In genomic region chr1:159014003-159014571, GRCh38 we compare ENCODE assay signal across 9 cellular contexts. TPM values are rescaled to one million over a fixed set of nuclear protein-coding genes. Genes with fewer than 3 reads are reported as not detected.
DNase-seq lines count a peak whose midpoint lies in the region; ATAC-seq and TF ChIP-seq lines count a peak whose summit lies in the region.
"Had no signal": no experiment of that assay in that cellular context is flagged by ENCODE, and none has a peak within 500 bp of the region (broad histone marks: within the 10 kb centered on the region; RNA-seq: fewer than 3 reads in every experiment).

No MANE protein-coding gene starts in this region.

- DNase-seq in activated T-cell treated with anti-CD3 and anti-CD28 coated beads, Interleukin-2, amount 50 U/mL, for 4 hours, result no peak
- no peak for DNase-seq in activated T-cell treated with anti-CD3 and anti-CD28 coated beads for 4 hours
- DNase-seq in MM.1S, result no peak
- no peak for DNase-seq in central memory CD8-positive, alpha-beta T cell (ENCODE audit: low spot score in 2 of 2)
- DNase-seq in endodermal cell, result no peak
- no peak for DNase-seq in ecto neural progenitor cell (ENCODE audit: low spot score)

- H3K4me2 ChIP-seq in MM.1S (ENCODE audit: low read depth, low read length), result peak overlapping the region; percentile 78; the same call in 1 of the 2 replicates

- no peak for ATAC-seq in activated T-cell treated with anti-CD3 and anti-CD28 coated beads, Interleukin-2, amount 50 U/mL, for 4 hours
- ATAC-seq in central memory CD8-positive, alpha-beta T cell (replicated peaks; ENCODE audit: extremely low read depth, poor library complexity, severe bottlenecking), result no peak
- ATAC-seq in stimulated activated memory B cell treated with anti-CD40 and anti-IgM and Interleukin-4, amounts not matched to agents 10 μg/mL and 1 μg/mL and 100 μg/mL, for 72 hours, result no peak
- no peak for ATAC-seq in GM18519 (IDR thresholded peaks at IDR 0.05; ENCODE audit: low FRiP score, unreplicated experiment)
- ATAC-seq: esophagus mucosa had no signal

- H3K27me3 Mint-ChIP-seq in activated T-cell treated with anti-CD3 and anti-CD28 coated beads, Interleukin-2, amount 50 U/mL, for 4 hours (ENCODE audit: low read depth), result no peaks in the 10 kb centered on the region
- H3K27me3 Mint-ChIP-seq in central memory CD8-positive, alpha-beta T cell, result no peaks in the 10 kb centered on the region
- H3K27me3 Mint-ChIP-seq in stimulated activated memory B cell treated with anti-CD40 and anti-IgM and Interleukin-4, amounts not matched to agents 10 μg/mL and 1 μg/mL and 100 μg/mL, for 72 hours, result no peaks in the 10 kb centered on the region
- no peaks in the 10 kb centered on the region for H3K27me3 Mint-ChIP-seq in endodermal cell (ENCODE audit: insufficient read depth)

- H3K4me3 Mint-ChIP-seq in activated T-cell treated with anti-CD3 and anti-CD28 coated beads, Interleukin-2, amount 50 U/mL, for 4 hours, result peak overlapping the region; percentile 83
- peak overlapping the region; percentile 82 for H3K4me3 Mint-ChIP-seq in central memory CD8-positive, alpha-beta T cell
- peak overlapping the region; percentile 89 for H3K4me3 Mint-ChIP-seq in stimulated activated memory B cell treated with anti-CD40 and anti-IgM and Interleukin-4, amounts not matched to agents 10 μg/mL and 1 μg/mL and 100 μg/mL, for 72 hours
- no peak overlapping the region for H3K4me3 Mint-ChIP-seq in endodermal cell

- H3K36me3 ChIP-seq in MM.1S (replicated peaks; ENCODE audit: insufficient read depth, low read length) (peaks cover 42% of the 10 kb centered on the region), endodermal cell (ENCODE audit: control insufficient read depth, insufficient read depth, low read length) (no peaks in the 10 kb centered on the region)

- H4K20me1 ChIP-seq in MM.1S (ENCODE audit: insufficient read depth, low read length), result no peaks in the 10 kb centered on the region

- no peak overlapping the region for H2AFZ ChIP-seq in MM.1S (ENCODE audit: low read length)

- H3K4me3 ChIP-seq in MM.1S (ENCODE audit: low read length) (no peak overlapping the region), endodermal cell (ENCODE audit: low read length) (no peak overlapping the region)

- H3K4me1 ChIP-seq in MM.1S (ENCODE audit: low read length), result peaks cover 42% of the 10 kb centered on the region
- no peaks in the 10 kb centered on the region for H3K4me1 ChIP-seq in endodermal cell (ENCODE audit: control insufficient read depth, insufficient read depth, low read length)

- peaks cover 55% of the 10 kb centered on the region for H3F3A ChIP-seq in MM.1S (ENCODE audit: insufficient read depth, low read length)

- H3K79me2 ChIP-seq in MM.1S (ENCODE audit: low read length), result peaks cover 81% of the 10 kb centered on the region

- peaks cover 53% of the 10 kb centered on the region for H3K4me1 Mint-ChIP-seq in activated T-cell treated with anti-CD3 and anti-CD28 coated beads, Interleukin-2, amount 50 U/mL, for 4 hours (ENCODE audit: low read depth)
- H3K4me1 Mint-ChIP-seq in central memory CD8-positive, alpha-beta T cell, result peaks cover 75% of the 10 kb centered on the region
- H3K4me1 Mint-ChIP-seq in stimulated activated memory B cell treated with anti-CD40 and anti-IgM and Interleukin-4, amounts not matched to agents 10 μg/mL and 1 μg/mL and 100 μg/mL, for 72 hours, result peaks cover 63% of the 10 kb centered on the region
- H3K4me1 Mint-ChIP-seq in endodermal cell, result peaks cover 10% of the 10 kb centered on the region

- H3K9ac ChIP-seq in MM.1S (ENCODE audit: low read length) (no peak overlapping the region), endodermal cell (ENCODE audit: extremely low read depth, low read length, poor library complexity, severe bottlenecking) (no peak overlapping the region)

- no peaks in the 10 kb centered on the region for H3K9me3 Mint-ChIP-seq in activated T-cell treated with anti-CD3 and anti-CD28 coated beads, Interleukin-2, amount 50 U/mL, for 4 hours
- no peaks in the 10 kb centered on the region for H3K9me3 Mint-ChIP-seq in central memory CD8-positive, alpha-beta T cell
- no peaks in the 10 kb centered on the region for H3K9me3 Mint-ChIP-seq in stimulated activated memory B cell treated with anti-CD40 and anti-IgM and Interleukin-4, amounts not matched to agents 10 μg/mL and 1 μg/mL and 100 μg/mL, for 72 hours
- no peaks in the 10 kb centered on the region for H3K9me3 Mint-ChIP-seq in endodermal cell

- peak overlapping the region; percentile 82 for H3K27ac Mint-ChIP-seq in central memory CD8-positive, alpha-beta T cell (ENCODE audit: low read depth)
- peak overlapping the region; percentile 76 for H3K27ac Mint-ChIP-seq in stimulated activated memory B cell treated with anti-CD40 and anti-IgM and Interleukin-4, amounts not matched to agents 10 μg/mL and 1 μg/mL and 100 μg/mL, for 72 hours
- H3K27ac Mint-ChIP-seq in endodermal cell, result no peak overlapping the region

- WGBS in endodermal cell (ENCODE audit: insufficient coverage in 1 of 2, insufficient read length in 1 of 2), 2 experiments, result 93 to 100% methylated on average over 3 of the region's 3 CpGs

- H3K27me3 ChIP-seq in MM.1S (replicated peaks; ENCODE audit: insufficient read depth, low read length) (no peaks in the 10 kb centered on the region), endodermal cell (ENCODE audit: control insufficient read depth, insufficient read depth, low read length, poor library complexity, severe bottlenecking) (no peaks in the 10 kb centered on the region)

- H3K27ac ChIP-seq in MM.1S (ENCODE audit: low read length), result no peak overlapping the region
- H3K27ac ChIP-seq in endodermal cell (ENCODE audit: low read depth, low read length), result no peak overlapping the region

- H3K36me3 Mint-ChIP-seq in activated T-cell treated with anti-CD3 and anti-CD28 coated beads, Interleukin-2, amount 50 U/mL, for 4 hours (ENCODE audit: insufficient read depth), result peaks cover 62% of the 10 kb centered on the region
- H3K36me3 Mint-ChIP-seq in central memory CD8-positive, alpha-beta T cell (ENCODE audit: insufficient read depth), result peaks cover 52% of the 10 kb centered on the region
- peaks cover 78% of the 10 kb centered on the region for H3K36me3 Mint-ChIP-seq in stimulated activated memory B cell treated with anti-CD40 and anti-IgM and Interleukin-4, amounts not matched to agents 10 μg/mL and 1 μg/mL and 100 μg/mL, for 72 hours
- H3K36me3 Mint-ChIP-seq in endodermal cell (ENCODE audit: low read depth), result peaks cover 7% of the 10 kb centered on the region

- TF ChIP-seq CTCF in MM.1S (IDR thresholded peaks at IDR 0.05; ENCODE audit: low read length) (no peak), endodermal cell (conservative IDR thresholded peaks at IDR 0.05) (no peak)

- H3K9me2 ChIP-seq in MM.1S (replicated peaks; ENCODE audit: insufficient read depth, low read length), result no peaks in the 10 kb centered on the region

- no peaks in the 10 kb centered on the region for H3K9me3 ChIP-seq in MM.1S (replicated peaks; ENCODE audit: insufficient read depth, low read length)
- H3K9me3 ChIP-seq in endodermal cell (ENCODE audit: control insufficient read depth, low read length), result no peaks in the 10 kb centered on the region

RNA-seq across cellular contexts. Expression of gene IFI16, which starts 4.4 kb away (rescaled TPM):
- 100 to 1,000 TPM; 186 to 199 (median 196) TPM for total RNA-seq in activated T-cell treated with anti-CD3 and anti-CD28 coated beads, Interleukin-2, amount 50 U/mL, for 4 hours
- total RNA-seq in endodermal cell, result 10 to 100 TPM; 10.4 to 11.9 TPM
- 8.3 TPM for polyA plus RNA-seq in endodermal cell (2013, experiment 1 of 2)
- 10.8 TPM for polyA plus RNA-seq in endodermal cell (2013, experiment 2 of 2)

Comparison
In these comparisons a context has a peak if more than half of its experiments do, and no peak if none do; other contexts are left out.
1. RNA of gene IFI16, which starts 4.4 kb away (total RNA-seq): 186 to 199 TPM in activated T-cell treated with anti-CD3 and anti-CD28 coated beads, Interleukin-2, amount 50 U/mL, for 4 hours; 10.4 to 11.9 TPM in endodermal cell; every median in the first group is over 10 times any median in the second.